In genomic region chr6:48426636-48427035, GRCh38 we compare ENCODE assay signal across 1 cellular context.
TF ChIP-seq lines count a peak whose summit lies in the region.

No MANE protein-coding gene starts in this region.

TF ChIP-seq in HepG2, 621 proteins besides CTCF, POLR2A, EP300 and RAD21 (continued from another document):
- no peak for TF ChIP-seq ZNF646 (CRISPR knock-in tag; IDR thresholded peaks at IDR 0.05)
- no peak for TF ChIP-seq ARNT (IDR thresholded peaks at IDR 0.05)
- no peak for TF ChIP-seq ARNT2 (CRISPR knock-in tag; IDR thresholded peaks at IDR 0.05; ENCODE audit: low read depth)
- TF ChIP-seq SRSF4 (IDR thresholded peaks at IDR 0.05; ENCODE audit: low read depth, low read length, poor library complexity, severe bottlenecking), result no peak
TF ChIP-seq in HepG2: peak in this region for 0.
